In genomic region chr9:105065119-105066088, GRCh38 we compare ENCODE assay signal across 10 cellular contexts.
DNase-seq lines count a peak whose midpoint lies in the region; ATAC-seq and TF ChIP-seq lines count a peak whose summit lies in the region.
"Had no signal": no experiment of that assay in that cellular context is flagged by ENCODE, and none has a peak within 500 bp of the region (broad histone marks: within the 10 kb centered on the region; RNA-seq: fewer than 3 reads in every experiment).

No MANE protein-coding gene starts in this region.

- no peak for TF ChIP-seq CTCF in HEK293 (tag by site-specific recombination; IDR thresholded peaks at IDR 0.05)
- TF ChIP-seq CTCF in gastroesophageal sphincter (IDR thresholded peaks at IDR 0.05), result no peak

- H3K9me3 ChIP-seq in HEK293 (ENCODE audit: control insufficient read depth, insufficient read depth, low read depth, low read length) (no peaks in the 10 kb centered on the region), gastroesophageal sphincter (no peaks in the 10 kb centered on the region), skeletal muscle tissue (ENCODE audit: control insufficient read depth in 3 of 3, low read length in 3 of 3) (no peaks in the 10 kb centered on the region)

- H3K27ac ChIP-seq in HEK293 (ENCODE audit: extremely low read depth, low read depth, low read length), result peak overlapping the region; percentile 19; the same call in 1 of the 2 replicates
- peak overlapping the region; percentile 86 to 95 (median 88) for H3K27ac ChIP-seq in gastroesophageal sphincter
- peak overlapping the region; percentile 92 for H3K27ac ChIP-seq in skeletal muscle tissue (ENCODE audit: low read depth, low read length)

- 87 to 90% methylated on average over 12 to 13 of the region's 17 CpGs for WGBS in gastroesophageal sphincter (ENCODE audit: low coverage in 1 of 2), 2 donors

- H3K27me3 ChIP-seq in gastroesophageal sphincter (no peaks in the 10 kb centered on the region), skeletal muscle tissue (ENCODE audit: control insufficient read depth in 3 of 3, insufficient read depth in 3 of 3, low read length in 3 of 3) (no peaks in the 10 kb centered on the region)

- CTCF ChIA-PET in HEK293 (lab: Yijun Ruan, JAX), result interaction anchor here (0.6 to 1.3 kb wide), 5 partner anchors 13 to 575 kb away, joined by 3 to 6 read pairs (median 4); no protein-coding TSS in a partner anchor

- H3K4me3 Mint-ChIP-seq in activated T-cell treated with anti-CD3 and anti-CD28 coated beads, Interleukin-2, amount 50 U/mL, for 4 hours, result no peak overlapping the region
- H3K4me3 Mint-ChIP-seq: activated CD8-positive, alpha-beta memory T cell treated with anti-CD3 and anti-CD28 coated beads, Interleukin-2, amount 10 ng/mL, durations not matched to agents 7 days and 5 days; central memory CD8-positive, alpha-beta T cell had no signal

- H3K4me1 ChIP-seq in HEK293 (ENCODE audit: control insufficient read depth, insufficient read depth, low read length) (peaks cover 10% of the 10 kb centered on the region; the same call in 1 of the 2 replicates), gastroesophageal sphincter (peaks cover 16 to 34% (median 22%) of the 10 kb centered on the region in 3 donors), skeletal muscle tissue (ENCODE audit: control insufficient read depth in 3 of 3, insufficient read depth in 3 of 3, low read length in 3 of 3) (peaks cover 21 to 29% (median 23%) of the 10 kb centered on the region in 3 donors)

- H3K36me3 Mint-ChIP-seq in activated T-cell treated with anti-CD3 and anti-CD28 coated beads, Interleukin-2, amount 50 U/mL, for 4 hours (ENCODE audit: insufficient read depth), result peaks cover 1% of the 10 kb centered on the region
- H3K36me3 Mint-ChIP-seq: activated CD8-positive, alpha-beta memory T cell treated with anti-CD3 and anti-CD28 coated beads, Interleukin-2, amount 10 ng/mL, durations not matched to agents 7 days and 5 days had no signal

- POLR2A ChIA-PET in HEK293 (lab: Yijun Ruan, JAX), result interaction anchor here (0.6 to 1.5 kb wide), 7 partner anchors 9 to 104 kb away, joined by 3 to 5 read pairs (median 4); no protein-coding TSS in a partner anchor

- TF ChIP-seq POLR2A in gastroesophageal sphincter (IDR thresholded peaks at IDR 0.05), result no peak

- H3K27me3 Mint-ChIP-seq in activated T-cell treated with anti-CD3 and anti-CD28 coated beads, Interleukin-2, amount 50 U/mL, for 4 hours (ENCODE audit: low read depth), result peaks cover 8% of the 10 kb centered on the region
- H3K27me3 Mint-ChIP-seq: activated CD8-positive, alpha-beta memory T cell treated with anti-CD3 and anti-CD28 coated beads, Interleukin-2, amount 10 ng/mL, durations not matched to agents 7 days and 5 days had no signal

- DNase-seq in OCI-M1 (lab: John Stamatoyannopoulos, UW) (peak; percentile 42), NCI-H146 treated with DMSO at 0.1 percent for 48 hours (lab: John Stamatoyannopoulos, UW; ENCODE audit: unreplicated experiment) (no peak), NCI-H446 treated with DMSO at 0.1 percent for 48 hours (lab: John Stamatoyannopoulos, UW) (no peak)
- no peak for DNase-seq in activated T-cell treated with anti-CD3 and anti-CD28 coated beads, Interleukin-2, amount 50 U/mL, for 4 hours
- DNase-seq: activated CD8-positive, alpha-beta memory T cell treated with anti-CD3 and anti-CD28 coated beads, Interleukin-2, amount 10 ng/mL, durations not matched to agents 7 days and 5 days had no signal

- ATAC-seq in gastroesophageal sphincter (no peak), HG03520 (IDR thresholded peaks at IDR 0.05; ENCODE audit: unreplicated experiment) (no peak)
- ATAC-seq in activated T-cell treated with anti-CD3 and anti-CD28 coated beads, Interleukin-2, amount 50 U/mL, for 4 hours, result no peak
- ATAC-seq: activated CD8-positive, alpha-beta memory T cell treated with anti-CD3 and anti-CD28 coated beads, Interleukin-2, amount 10 ng/mL, durations not matched to agents 7 days and 5 days had no signal

- TF ChIP-seq EP300 in gastroesophageal sphincter (IDR thresholded peaks at IDR 0.05), result no peak

- H3K9me3 Mint-ChIP-seq in activated T-cell treated with anti-CD3 and anti-CD28 coated beads, Interleukin-2, amount 50 U/mL, for 4 hours, result no peaks in the 10 kb centered on the region
- H3K9me3 Mint-ChIP-seq: central memory CD8-positive, alpha-beta T cell had no signal

- peaks cover 9% of the 10 kb centered on the region for H3K4me1 Mint-ChIP-seq in activated T-cell treated with anti-CD3 and anti-CD28 coated beads, Interleukin-2, amount 50 U/mL, for 4 hours (ENCODE audit: low read depth)
- H3K4me1 Mint-ChIP-seq: central memory CD8-positive, alpha-beta T cell had no signal

- H3K36me3 ChIP-seq in HEK293 (ENCODE audit: control insufficient read depth in 2 of 2, insufficient read depth in 1 of 2, low read length in 2 of 2) (no peaks in the 10 kb centered on the region), gastroesophageal sphincter (no peaks in the 10 kb centered on the region), skeletal muscle tissue (ENCODE audit: control insufficient read depth in 3 of 3, insufficient read depth in 3 of 3, low read length in 3 of 3) (no peaks in the 10 kb centered on the region)

- peak overlapping the region; percentile 68 to 94 (median 80) for H3K9ac ChIP-seq in skeletal muscle tissue (ENCODE audit: low read depth in 1 of 3, low read length in 3 of 3)

- H3K4me3 ChIP-seq in HEK293 (ENCODE audit: low read depth, low read length) (no peak overlapping the region), gastroesophageal sphincter (no peak overlapping the region), skeletal muscle tissue (ENCODE audit: low read length in 3 of 3) (peak overlapping the region; percentile 1 to 67 (median 58))

TF ChIP-seq in HEK293, 187 proteins besides CTCF, POLR2A, EP300 and RAD21:
- TF ChIP-seq ZNF133 (tag by site-specific recombination; IDR thresholded peaks at IDR 0.05), result no peak
- peak; percentile 13 for TF ChIP-seq ZNF335 (tag by site-specific recombination; conservative IDR thresholded peaks at IDR 0.05)

Comparison
In these comparisons a context has a peak if more than half of its experiments do, and no peak if none do; other contexts are left out.
1. H3K27ac ChIP-seq: peak in every context shown above with its lines; median percentile 92 in skeletal muscle tissue; 88 in gastroesophageal sphincter; 19 in HEK293.
2. H3K4me3 ChIP-seq: peak in skeletal muscle tissue (3 of 3); none in HEK293 (single experiment) and gastroesophageal sphincter (0 of 2).